In the genomic region with DNA sequence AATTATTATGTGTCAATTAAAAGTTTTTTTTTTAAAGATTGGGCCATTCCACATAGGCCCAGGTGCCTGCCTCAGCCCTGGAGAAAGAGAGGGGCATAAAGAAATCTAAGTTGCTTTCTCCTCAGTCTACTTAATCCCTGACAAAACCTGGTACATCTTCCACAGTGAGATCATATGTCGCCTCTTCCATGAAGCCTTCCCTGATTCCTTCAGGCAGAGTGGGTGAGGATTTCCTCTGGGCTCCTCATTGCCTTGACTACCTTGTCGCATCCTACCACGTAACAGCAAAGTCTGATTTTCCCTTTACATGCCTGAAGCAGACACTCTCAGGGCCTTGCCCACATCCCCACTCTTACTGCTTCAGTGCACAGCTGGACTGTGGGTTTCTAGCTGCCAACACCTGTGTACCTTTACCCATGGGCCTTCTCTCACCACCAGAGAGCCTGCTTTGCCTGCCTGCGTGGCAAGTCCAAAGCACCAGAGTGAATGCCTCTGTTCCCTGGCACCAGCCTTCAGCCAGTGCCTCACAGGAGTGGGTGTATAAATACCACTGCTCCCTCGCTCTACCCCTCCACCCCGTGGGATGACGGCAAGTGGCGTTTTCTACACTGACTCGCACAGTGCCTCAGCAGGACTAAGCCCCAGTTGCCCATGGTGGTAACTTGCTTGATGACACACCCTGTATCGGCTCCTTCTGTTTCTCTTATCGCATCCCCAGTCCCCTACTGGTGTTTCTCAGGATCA, we compare ENCODE assay signal across 1 cellular context.
TF ChIP-seq lines count a peak whose summit lies in the region.

No MANE protein-coding gene starts in this region.

TF ChIP-seq in IMR-90, 13 proteins besides CTCF, POLR2A, EP300 and RAD21:
- TF ChIP-seq MAZ (IDR thresholded peaks at IDR 0.05; ENCODE audit: borderline replicate concordance, low read depth, low read length) (peak; percentile 17; the same call in 1 of the 2 replicates), CEBPB (IDR thresholded peaks at IDR 0.05; ENCODE audit: low read depth, low read length) (no peak)
